Comparison of ENCODE assay signal across 20 cellular contexts in the genomic region with DNA sequence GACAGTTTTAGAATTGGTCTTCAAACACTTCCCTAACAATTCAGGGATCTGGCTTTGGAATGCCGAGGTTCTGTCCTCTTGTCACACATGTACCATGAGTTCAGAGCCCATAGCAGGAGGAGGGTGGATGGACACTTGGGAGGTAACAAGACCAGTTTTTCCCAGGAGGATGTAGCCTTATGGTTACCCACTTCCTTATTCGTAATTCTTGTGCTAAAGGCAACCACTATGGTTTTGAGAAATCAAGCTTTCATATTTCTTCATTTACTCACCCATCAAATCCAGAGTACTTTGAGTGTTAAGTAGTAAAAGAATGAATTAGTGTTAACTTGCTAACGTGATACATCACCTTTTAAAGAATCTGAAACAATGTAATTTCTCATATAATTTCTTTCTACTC.
DNase-seq lines count a peak whose midpoint lies in the region; ATAC-seq and TF ChIP-seq lines count a peak whose summit lies in the region.
"Had no signal": no experiment of that assay in that cellular context is flagged by ENCODE, and none has a peak within 500 bp of the region (broad histone marks: within the 10 kb centered on the region; RNA-seq: fewer than 3 reads in every experiment).

No MANE protein-coding gene starts in this region.

- no peaks in the 10 kb centered on the region for H3K9me3 ChIP-seq in PC-3 (ENCODE audit: low read length)
- no peaks in the 10 kb centered on the region for H3K9me3 ChIP-seq in vagina
- H3K9me3 ChIP-seq: esophagus muscularis mucosa, HAP-1, heart left ventricle had no signal

- TF ChIP-seq POLR2A in vagina (IDR thresholded peaks at IDR 0.05): no peak

- peak; percentile 74 for DNase-seq in EH (ENCODE audit: low read depth)
- peak; percentile 18 for DNase-seq in PC-3
- peak; percentile 6 for DNase-seq in fibroblast of pulmonary artery (ENCODE audit: low read depth)
- no peak for DNase-seq in middle frontal gyrus (ENCODE audit: extremely low spot score, low spot score)
- DNase-seq in vagina (ENCODE audit: extremely low spot score in 2 of 2): no peak
- DNase-seq in hepatic stellate cell (ENCODE audit: low spot score): no peak
- no peak for DNase-seq in GM13977 (ENCODE audit: low spot score)
- DNase-seq: caudate nucleus; DMS79; heart left ventricle; naive thymus-derived CD4-positive, alpha-beta T cell; NCI-H146; NCI-H226; NK-92 treated with Interleukin-12 subunit alpha and Interleukin-12 subunit beta, amount 100 ng/mL, for 24 hours; Right ventricle myocardium superior had no signal

- H3F3A ChIP-seq in PC-3 (ENCODE audit: low read length, unreplicated experiment): no peaks in the 10 kb centered on the region

- H3K4me2 ChIP-seq in PC-3 (ENCODE audit: low read length): no peak overlapping the region
- H3K4me2 ChIP-seq: KMS-11 had no signal

- H3K4me1 ChIP-seq in PC-3 (ENCODE audit: insufficient read depth, low read length) (peaks cover 28% of the 10 kb centered on the region), vagina (no peaks in the 10 kb centered on the region)
- H3K4me1 ChIP-seq: esophagus muscularis mucosa, HAP-1, heart left ventricle had no signal

- CTCF ChIA-PET in PC-3 (lab: Charles Lee): no interaction called here

- POLR2A ChIA-PET in PC-3 (lab: Charles Lee; ENCODE audit: unreplicated experiment): interaction anchor here (0.7 kb wide), 1 partner anchor 16 kb away, joined by 4 read pairs; no protein-coding TSS in a partner anchor

- H4K20me1 ChIP-seq in PC-3 (ENCODE audit: low read length): no peaks in the 10 kb centered on the region

- H3K9me2 ChIP-seq in PC-3 (replicated peaks; ENCODE audit: low read length): no peaks in the 10 kb centered on the region

- no peak overlapping the region for H3K4me3 ChIP-seq in PC-3 (ENCODE audit: low read length)
- H3K4me3 ChIP-seq in fibroblast of pulmonary artery (replicated peaks; ENCODE audit: low read depth, low read length): no peak overlapping the region
- no peak overlapping the region for H3K4me3 ChIP-seq in vagina
- H3K4me3 ChIP-seq: esophagus muscularis mucosa, HAP-1, heart left ventricle had no signal

- no peaks in the 10 kb centered on the region for H3K27me3 ChIP-seq in PC-3 (ENCODE audit: low read length)
- H3K27me3 ChIP-seq in vagina: no peaks in the 10 kb centered on the region
- H3K27me3 ChIP-seq: esophagus muscularis mucosa, heart left ventricle had no signal

- ATAC-seq in HG02870 (IDR thresholded peaks at IDR 0.05; ENCODE audit: unreplicated experiment): peak; percentile 40
- ATAC-seq in PC-3: no peak
- ATAC-seq: activated CD4-positive, CD25-positive, alpha-beta regulatory T cell treated with anti-CD3 and anti-CD28 coated beads, Interleukin-2, amount 50 U/mL, for 24 hours; heart left ventricle; naive thymus-derived CD4-positive, alpha-beta T cell had no signal

- in situ Hi-C loops in GM13977 (cut with MboI; ENCODE audit: low pct_unique_long_range_greater_than_20kb, low sequenced_read_pairs, unreplicated experiment): no loop called here

- H3K36me3 ChIP-seq in PC-3 (ENCODE audit: low read depth, low read length) (no peaks in the 10 kb centered on the region), vagina (no peaks in the 10 kb centered on the region)
- H3K36me3 ChIP-seq: esophagus muscularis mucosa, HAP-1, heart left ventricle had no signal

- H3K27ac ChIP-seq in PC-3 (ENCODE audit: low read length): peak overlapping the region; percentile 74
- H3K27ac ChIP-seq in vagina: no peak overlapping the region
- H3K27ac ChIP-seq: esophagus muscularis mucosa, heart left ventricle, KMS-11 had no signal

- H2AFZ ChIP-seq in PC-3 (ENCODE audit: low read length): no peak overlapping the region

- intact Hi-C loops in PC-3 (cut with micrococcal nuclease): no loop called here
- intact Hi-C loops in vagina (cut with DNase I): no loop called here

- no peaks in the 10 kb centered on the region for H3K79me2 ChIP-seq in PC-3 (ENCODE audit: low read length)

- no peak overlapping the region for H3K9ac ChIP-seq in PC-3 (ENCODE audit: low read length)
- H3K9ac ChIP-seq: KMS-11 had no signal

- TF ChIP-seq CTCF in PC-3 (conservative IDR thresholded peaks at IDR 0.05; ENCODE audit: low read depth, low read length) (no peak), fibroblast of pulmonary artery (IDR thresholded peaks at IDR 0.05; ENCODE audit: low read length, missing control alignments) (no peak), vagina (IDR thresholded peaks at IDR 0.05) (no peak), GM13977 (IDR thresholded peaks at IDR 0.05; ENCODE audit: extremely low read depth, insufficient read depth, missing control alignments) (no peak)

- BruUV-seq in PC-3 (replicated peaks; lab: Mats Ljungman, UMichigan): no TSS peak

Comparison
In these comparisons a context has a peak if more than half of its experiments do, and no peak if none do; other contexts are left out.
1. DNase-seq: peak in EH (single experiment), PC-3 (single experiment) and fibroblast of pulmonary artery (single experiment); none in middle frontal gyrus (single experiment), vagina (0 of 2), hepatic stellate cell (single experiment) and GM13977 (single experiment).